Comparison of ENCODE assay signal across 20 cellular contexts in genomic region chr3:120875989-120876388, GRCh38. TPM values are rescaled to one million over a fixed set of nuclear protein-coding genes. Genes with fewer than 3 reads are reported as not detected.
"Had no signal": no experiment of that assay in that cellular context is flagged by ENCODE, and none has a peak within 500 bp of the region (broad histone marks: within the 10 kb centered on the region; RNA-seq: fewer than 3 reads in every experiment).

No MANE protein-coding gene starts in this region.

- DNase-seq: activated B cell treated with CpG ODN at 0.5 μM for 24 hours; activated CD4-positive, alpha-beta T cell treated with anti-CD3 and anti-CD28 coated beads, Interleukin-2, amount 10 ng/mL, durations not matched to agents 24 days and 14 days; activated naive CD4-positive, alpha-beta T cell treated with Interleukin-2 at 50 U/mL for 16 hours; activated naive CD8-positive, alpha-beta T cell treated with anti-CD3 and anti-CD28 coated beads, Interleukin-2, amount 50 U/mL, for 24 hours; colonic mucosa; esophagus squamous epithelium; left colon; nephron progenitor cell; psoas muscle; sigmoid colon; stimulated activated CD4-positive, alpha-beta T cell treated with anti-CD3 and anti-CD28 coated beads, Interleukin-4, amount 100 ng/mL, for 1 hour; upper lobe of right lung had no signal

- H3K27me3 ChIP-seq: ascending aorta, colonic mucosa, esophagus squamous epithelium, hepatocyte, sigmoid colon, upper lobe of right lung had no signal

- H3K4me3 Mint-ChIP-seq: activated B cell treated with CpG ODN at 0.5 μM for 24 hours; activated CD4-positive, alpha-beta T cell treated with anti-CD3 and anti-CD28 coated beads, Interleukin-2, amount 10 ng/mL, durations not matched to agents 24 days and 14 days; activated naive CD8-positive, alpha-beta T cell treated with anti-CD3 and anti-CD28 coated beads, Interleukin-2, amount 50 U/mL, for 24 hours; activated T-helper 1 cell treated with anti-CD3 and anti-CD28 coated beads, Interleukin-12 subunit alpha, Interleukin-12 subunit beta, Interleukin-2, Interleukin-4 antibody, amounts not matched to agents 30 ng/mL and 10 ng/mL and 1 ng/mL, durations not matched to agents 14 hours and 24 hours and 36 hours; memory B cell; nephron progenitor cell; stimulated activated naive CD8-positive, alpha-beta T cell treated with anti-CD3 and anti-CD28 coated beads, Interleukin-15, Interleukin-2, amounts not matched to agents 100 ng/mL and 50 ng/mL, for 24 hours; T-helper 1 cell treated with Interleukin-12 subunit alpha and Interleukin-12 subunit beta and Interleukin-4 antibody, amounts not matched to agents 30 μg/mL and 1 μg/mL, for 36 hours had no signal

- ATAC-seq: activated naive CD8-positive, alpha-beta T cell treated with anti-CD3 and anti-CD28 coated beads, Interleukin-2, amount 50 U/mL, for 24 hours; left colon; psoas muscle; upper lobe of right lung had no signal

- H3K4me1 ChIP-seq: ascending aorta, colonic mucosa, esophagus squamous epithelium, psoas muscle, upper lobe of right lung had no signal

- H3K4me3 ChIP-seq: ascending aorta, colonic mucosa, esophagus squamous epithelium, hepatocyte, psoas muscle, sigmoid colon, upper lobe of right lung had no signal

- H3K36me3 Mint-ChIP-seq: memory B cell had no signal

- H3K79me2 ChIP-seq: hepatocyte had no signal

- H3K9me3 Mint-ChIP-seq: activated CD4-positive, alpha-beta T cell treated with anti-CD3 and anti-CD28 coated beads, Interleukin-2, amount 10 ng/mL, durations not matched to agents 24 days and 14 days; activated naive CD8-positive, alpha-beta T cell treated with anti-CD3 and anti-CD28 coated beads, Interleukin-2, amount 50 U/mL, for 24 hours; activated T-helper 1 cell treated with anti-CD3 and anti-CD28 coated beads, Interleukin-12 subunit alpha, Interleukin-12 subunit beta, Interleukin-2, Interleukin-4 antibody, amounts not matched to agents 30 ng/mL and 10 ng/mL and 1 ng/mL, durations not matched to agents 14 hours and 24 hours and 36 hours; memory B cell; stimulated activated naive CD8-positive, alpha-beta T cell treated with anti-CD3 and anti-CD28 coated beads, Interleukin-15, Interleukin-2, amounts not matched to agents 100 ng/mL and 50 ng/mL, for 24 hours; T-helper 1 cell treated with Interleukin-12 subunit alpha and Interleukin-12 subunit beta and Interleukin-4 antibody, amounts not matched to agents 30 μg/mL and 1 μg/mL, for 36 hours had no signal

- H3K4me1 Mint-ChIP-seq: activated B cell treated with CpG ODN at 0.5 μM for 24 hours; activated CD4-positive, alpha-beta T cell treated with anti-CD3 and anti-CD28 coated beads, Interleukin-2, amount 10 ng/mL, durations not matched to agents 24 days and 14 days; activated naive CD8-positive, alpha-beta T cell treated with anti-CD3 and anti-CD28 coated beads, Interleukin-2, amount 50 U/mL, for 24 hours; memory B cell had no signal

- H3K27ac ChIP-seq: ascending aorta, colonic mucosa, esophagus squamous epithelium, hepatocyte, psoas muscle, sigmoid colon, upper lobe of right lung had no signal

- H3K27ac Mint-ChIP-seq: activated B cell treated with CpG ODN at 0.5 μM for 24 hours; activated CD4-positive, alpha-beta T cell treated with anti-CD3 and anti-CD28 coated beads, Interleukin-2, amount 10 ng/mL, durations not matched to agents 24 days and 14 days; activated naive CD8-positive, alpha-beta T cell treated with anti-CD3 and anti-CD28 coated beads, Interleukin-2, amount 50 U/mL, for 24 hours; activated T-helper 1 cell treated with anti-CD3 and anti-CD28 coated beads, Interleukin-12 subunit alpha, Interleukin-12 subunit beta, Interleukin-2, Interleukin-4 antibody, amounts not matched to agents 30 ng/mL and 10 ng/mL and 1 ng/mL, durations not matched to agents 14 hours and 24 hours and 36 hours; memory B cell; stimulated activated naive CD8-positive, alpha-beta T cell treated with anti-CD3 and anti-CD28 coated beads, Interleukin-15, Interleukin-2, amounts not matched to agents 100 ng/mL and 50 ng/mL, for 24 hours; T-helper 1 cell treated with Interleukin-12 subunit alpha and Interleukin-12 subunit beta and Interleukin-4 antibody, amounts not matched to agents 30 μg/mL and 1 μg/mL, for 36 hours had no signal

- H3K4me2 ChIP-seq: hepatocyte had no signal

- H3K36me3 ChIP-seq: ascending aorta, colonic mucosa, esophagus squamous epithelium, sigmoid colon, upper lobe of right lung had no signal

- H3K27me3 Mint-ChIP-seq: activated CD4-positive, alpha-beta T cell treated with anti-CD3 and anti-CD28 coated beads, Interleukin-2, amount 10 ng/mL, durations not matched to agents 24 days and 14 days; activated naive CD8-positive, alpha-beta T cell treated with anti-CD3 and anti-CD28 coated beads, Interleukin-2, amount 50 U/mL, for 24 hours had no signal

- H3K9me3 ChIP-seq: ascending aorta, colonic mucosa, esophagus squamous epithelium, psoas muscle, sigmoid colon, upper lobe of right lung had no signal

- H2AFZ ChIP-seq: hepatocyte had no signal

RNA-seq across cellular contexts. Expression of gene STXBP5L, which starts 32.0 kb away (rescaled TPM):
- total RNA-seq: activated B cell treated with CpG ODN at 0.5 μM for 24 hours; activated CD4-positive, alpha-beta T cell treated with anti-CD3 and anti-CD28 coated beads, Interleukin-2, amount 10 ng/mL, durations not matched to agents 24 days and 14 days; activated T-helper 1 cell treated with anti-CD3 and anti-CD28 coated beads, Interleukin-12 subunit alpha, Interleukin-12 subunit beta, Interleukin-2, Interleukin-4 antibody, amounts not matched to agents 30 ng/mL and 10 ng/mL and 1 ng/mL, durations not matched to agents 14 hours and 24 hours and 36 hours; ascending aorta; cardiac septum; osteoblast; psoas muscle; upper lobe of right lung had no signal
